Comparison of ENCODE assay signal across 1 cellular context in genomic region chr18:31685097-31686082, GRCh38.
TF ChIP-seq lines count a peak whose summit lies in the region.

No MANE protein-coding gene starts in this region.

TF ChIP-seq in HepG2, 621 proteins besides CTCF, POLR2A, EP300 and RAD21 (continued from another document and continues in another):
- no peak for TF ChIP-seq ZNF275 (CRISPR knock-in tag; IDR thresholded peaks at IDR 0.05; ENCODE audit: borderline replicate concordance)
- TF ChIP-seq CERS6 (CRISPR knock-in tag; IDR thresholded peaks at IDR 0.05): no peak
- peak; percentile 32; the same call in 1 of the 2 replicates for TF ChIP-seq ZNF232 (CRISPR knock-in tag; IDR thresholded peaks at IDR 0.05; ENCODE audit: borderline replicate concordance)
- no peak for TF ChIP-seq MATR3 (CRISPR knock-in tag; IDR thresholded peaks at IDR 0.05)
- no peak; the same call in 1 of the 2 replicates for TF ChIP-seq ARID5B (CRISPR knock-in tag; IDR thresholded peaks at IDR 0.05)
- TF ChIP-seq ZNF264 (CRISPR knock-in tag; IDR thresholded peaks at IDR 0.05): peak; percentile 14; the same call in 1 of the 2 replicates
- no peak for TF ChIP-seq DMTF1 (CRISPR knock-in tag; IDR thresholded peaks at IDR 0.05)
- TF ChIP-seq RBFOX2 (IDR thresholded peaks at IDR 0.05; ENCODE audit: low read depth, low read length): peak; percentile 79
- TF ChIP-seq WIZ (CRISPR knock-in tag; IDR thresholded peaks at IDR 0.05): no peak
- peak; percentile 83 for TF ChIP-seq ZNF687 (CRISPR knock-in tag; IDR thresholded peaks at IDR 0.05)
- TF ChIP-seq ATRX (CRISPR knock-in tag; IDR thresholded peaks at IDR 0.05; ENCODE audit: borderline replicate concordance): no peak
- no peak for TF ChIP-seq TEAD3 (CRISPR knock-in tag; optimal IDR thresholded peaks at IDR 0.05; ENCODE audit: borderline replicate concordance)
- no peak for TF ChIP-seq TRIM24 (CRISPR knock-in tag; IDR thresholded peaks at IDR 0.05)
- TF ChIP-seq ZMYM4 (CRISPR knock-in tag; IDR thresholded peaks at IDR 0.05): peak; percentile 78
- TF ChIP-seq UBTF (CRISPR knock-in tag; IDR thresholded peaks at IDR 0.05): peak; percentile 89; the same call in 1 of the 2 replicates
- TF ChIP-seq MIER3 (CRISPR knock-in tag; IDR thresholded peaks at IDR 0.05; ENCODE audit: borderline replicate concordance): no peak
- no peak for TF ChIP-seq HNRNPL (IDR thresholded peaks at IDR 0.05; ENCODE audit: low read depth, low read length)
- no peak for TF ChIP-seq ZNF713 (CRISPR knock-in tag; IDR thresholded peaks at IDR 0.05)
- no peak for TF ChIP-seq TBX3 (IDR thresholded peaks at IDR 0.05; ENCODE audit: borderline replicate concordance)
- no peak for TF ChIP-seq ZBTB33 (CRISPR knock-in tag; IDR thresholded peaks at IDR 0.05)
- TF ChIP-seq ZNF331 (CRISPR knock-in tag; IDR thresholded peaks at IDR 0.05): no peak
- TF ChIP-seq ZHX1 (CRISPR knock-in tag; IDR thresholded peaks at IDR 0.05; ENCODE audit: low read depth): no peak
- no peak for TF ChIP-seq ZNF280D (CRISPR knock-in tag; IDR thresholded peaks at IDR 0.05)
- no peak for TF ChIP-seq ZSCAN5A (CRISPR knock-in tag; IDR thresholded peaks at IDR 0.05; ENCODE audit: borderline replicate concordance)
- TF ChIP-seq MED13 (CRISPR knock-in tag; IDR thresholded peaks at IDR 0.05): peak; percentile 46; the same call in 1 of the 2 replicates
- no peak for TF ChIP-seq ZNF703 (CRISPR knock-in tag; IDR thresholded peaks at IDR 0.05; ENCODE audit: borderline replicate concordance)
- TF ChIP-seq MTA3 (CRISPR knock-in tag; IDR thresholded peaks at IDR 0.05): no peak
- TF ChIP-seq ZNF709 (CRISPR knock-in tag; IDR thresholded peaks at IDR 0.05): no peak
- no peak for TF ChIP-seq ZNF737 (CRISPR knock-in tag; IDR thresholded peaks at IDR 0.05; ENCODE audit: borderline replicate concordance)
